In the genomic region with DNA sequence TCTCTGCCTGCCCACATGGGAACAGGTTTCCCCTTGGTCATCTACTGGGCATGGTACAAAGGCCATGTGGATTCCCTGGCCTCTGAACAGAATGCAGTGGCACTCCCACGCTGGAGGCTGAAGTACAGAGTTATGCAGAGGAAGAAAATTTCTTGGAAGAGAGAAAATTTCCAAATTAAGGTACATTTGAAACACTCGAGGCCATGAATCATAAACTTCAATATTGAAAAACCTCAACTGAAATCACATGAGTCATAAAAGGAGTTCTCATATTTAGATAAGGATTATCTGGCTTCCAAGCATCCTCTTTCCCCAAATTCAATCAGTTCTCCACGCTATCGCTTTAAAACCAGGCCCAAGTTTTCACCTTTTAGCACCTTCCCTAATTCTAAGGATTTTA, we compare ENCODE assay signal across 13 cellular contexts. TPM values are rescaled to one million over a fixed set of nuclear protein-coding genes. Genes with fewer than 3 reads are reported as not detected.
DNase-seq lines count a peak whose midpoint lies in the region; ATAC-seq and TF ChIP-seq lines count a peak whose summit lies in the region.
"Had no signal": no experiment of that assay in that cellular context is flagged by ENCODE, and none has a peak within 500 bp of the region (broad histone marks: within the 10 kb centered on the region; RNA-seq: fewer than 3 reads in every experiment).

No MANE protein-coding gene starts in this region.

- ATAC-seq in omental fat pad (ENCODE audit: low FRiP score) (peak; percentile 92), HG03565 (IDR thresholded peaks at IDR 0.05; ENCODE audit: unreplicated experiment) (no peak)

- DNase-seq in EL (peak; percentile 40), MG63 (peak; percentile 6), brain microvascular endothelial cell (peak; percentile 37), omental fat pad (ENCODE audit: low spot score) (no peak), NCI-H2171 (lab: John Stamatoyannopoulos, UW) (no peak), foreskin melanocyte (no peak)
- DNase-seq: activated CD8-positive, alpha-beta memory T cell treated with anti-CD3 and anti-CD28 coated beads for 24 hours; activated naive CD4-positive, alpha-beta T cell treated with anti-CD3 and anti-CD28 coated beads, Interleukin-2, amount 50 U/mL, for 16 hours; COR-L47; dermis blood vessel endothelial cell; NCI-H187; retina had no signal

- H3K36me3 ChIP-seq in MG63 (no peaks in the 10 kb centered on the region), brain microvascular endothelial cell (replicated peaks) (no peaks in the 10 kb centered on the region)

- in situ Hi-C loops in brain microvascular endothelial cell (cut with HindIII; ENCODE audit: low pct_ligation_motif_present, low sequenced_read_pairs) = no loop called here

- no peaks in the 10 kb centered on the region for H3K27me3 ChIP-seq in MG63
- no peaks in the 10 kb centered on the region for H3K27me3 ChIP-seq in brain microvascular endothelial cell (replicated peaks)

- H3K9me3 ChIP-seq in MG63 = no peaks in the 10 kb centered on the region

- TF ChIP-seq CTCF in brain microvascular endothelial cell (IDR thresholded peaks at IDR 0.05; ENCODE audit: low read depth, low read length, missing control alignments) (no peak), omental fat pad (IDR thresholded peaks at IDR 0.05) (no peak)

- peak overlapping the region; percentile 55 for H3K27ac ChIP-seq in brain microvascular endothelial cell

- no peak overlapping the region for H3K4me3 ChIP-seq in MG63
- H3K4me3 ChIP-seq in brain microvascular endothelial cell (ENCODE audit: low read depth, low read length) = no peak overlapping the region

RNA-seq across cellular contexts. Expression of a gene that starts 28.1 kb away (rescaled TPM):
- not detected in 2 replicates for total RNA-seq in MG63 (2014; rRNA removed; shearing (Covaris generic); ENCODE audit: low replicate concordance)
- 1 to 10 TPM; 1.8 to 3.5 (median 2.8) TPM for total RNA-seq in omental fat pad

Comparison
In these comparisons a context has a peak if more than half of its experiments do, and no peak if none do; other contexts are left out.
1. DNase-seq: peak in EL (single experiment), MG63 (single experiment) and brain microvascular endothelial cell (single experiment); none in omental fat pad (single experiment), NCI-H2171 (single experiment) and foreskin melanocyte (single experiment).